Comparison of ENCODE assay signal across 1 cellular context in the genomic region with DNA sequence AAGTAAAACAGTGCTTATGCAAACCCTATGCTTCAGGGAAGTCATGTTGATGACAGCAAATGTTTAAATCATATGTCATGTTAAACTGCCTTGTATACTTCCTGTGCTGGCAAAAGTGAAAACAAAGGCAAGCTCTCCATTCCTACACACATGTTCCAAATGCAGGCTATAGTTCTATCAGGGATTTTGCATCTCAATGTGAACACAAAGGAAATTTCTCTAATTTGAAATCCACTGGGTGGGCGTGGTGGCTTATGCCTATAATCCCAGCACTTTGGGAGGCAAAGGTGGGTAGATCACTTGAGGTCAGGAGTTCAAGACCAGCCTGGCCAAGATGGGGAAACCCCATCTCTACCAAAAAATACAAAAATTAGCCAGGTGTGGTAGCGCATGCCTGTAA.
A peak's percentile ranks its signal among the peaks of the same experiment; 100 is the strongest.
TF ChIP-seq lines count a peak whose summit lies in the region.

No MANE protein-coding gene starts in this region.

TF ChIP-seq in GM12878, 131 proteins besides CTCF, POLR2A, EP300 and RAD21:
- TF ChIP-seq CREB1 (IDR thresholded peaks at IDR 0.05; ENCODE audit: low read depth): peak; percentile 59; the same call in 1 of the 2 replicates
